Comparison of ENCODE assay signal across 6 cellular contexts in the genomic region with DNA sequence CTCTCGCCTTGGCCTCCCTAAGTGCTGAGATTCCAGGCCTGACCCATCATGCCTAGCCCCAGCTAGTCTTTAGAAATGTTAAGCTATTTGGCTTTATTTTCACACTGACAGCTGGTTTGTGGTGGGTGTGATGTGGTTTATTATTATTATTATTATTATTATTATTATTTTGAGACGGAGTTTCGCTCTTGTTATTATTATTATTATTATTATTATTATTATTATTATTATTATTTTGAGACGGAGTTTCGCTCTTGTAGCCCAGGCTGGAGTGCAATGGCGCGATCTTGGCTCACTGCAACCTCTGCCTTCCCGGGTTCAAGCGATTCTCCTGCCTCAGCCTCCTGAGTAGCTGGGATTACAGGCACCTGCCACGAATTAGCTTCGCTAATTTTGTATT. TPM values are rescaled to one million over a fixed set of nuclear protein-coding genes. Genes with fewer than 3 reads are reported as not detected.
"Had no signal": no experiment of that assay in that cellular context is flagged by ENCODE, and none has a peak within 500 bp of the region (broad histone marks: within the 10 kb centered on the region; RNA-seq: fewer than 3 reads in every experiment).

No MANE protein-coding gene starts in this region.

RNA-seq across cellular contexts. Expression of a gene that starts 1.2 kb away (rescaled TPM):
- total RNA-seq: LHCN-M2, MCF 10A, NCI-H460, OCI-LY7, RPMI7951, SK-MEL-5 had no signal
